Comparison of ENCODE assay signal across 8 cellular contexts in genomic region chr3:42961633-42962032, GRCh38. TPM values are rescaled to one million over a fixed set of nuclear protein-coding genes. Genes with fewer than 3 reads are reported as not detected.
A peak's percentile ranks its signal among the peaks of the same experiment; 100 is the strongest.
DNase-seq lines count a peak whose midpoint lies in the region; ATAC-seq and TF ChIP-seq lines count a peak whose summit lies in the region.

No MANE protein-coding gene starts in this region.

- TF ChIP-seq CTCF in PC-3 (conservative IDR thresholded peaks at IDR 0.05; ENCODE audit: low read depth, low read length): peak; percentile 81
- TF ChIP-seq CTCF in chondrocyte (IDR thresholded peaks at IDR 0.05): peak; percentile 87
- TF ChIP-seq CTCF in tibial artery (IDR thresholded peaks at IDR 0.05): peak; percentile 72 to 74

- intact Hi-C loops in PC-3 (cut with micrococcal nuclease) (loop anchor here (1.0 to 2.0 kb wide), 2 partner anchors 194 to 541 kb away; no protein-coding TSS in a partner anchor), left colon (cut with DNase I, micrococcal nuclease) (loop anchor here in 1 of 2 donors (5.0 to 10.0 kb wide), 2 partner anchors 196 to 543 kb away; no protein-coding TSS in a partner anchor), tibial artery (cut with DNase I; ENCODE audit: low total_unique reads) (loop anchor here (5.0 to 10.0 kb wide), 2 partner anchors 73 to 196 kb away; no protein-coding TSS in a partner anchor)

- no peak overlapping the region for H3K4me2 ChIP-seq in PC-3 (ENCODE audit: low read length)

- no peak overlapping the region for H3K9ac ChIP-seq in PC-3 (ENCODE audit: low read length)

- DNase-seq in DMS 273 treated with DMSO at 0.1 percent for 48 hours (lab: John Stamatoyannopoulos, UW) (peak; percentile 11), HK-2 (ENCODE audit: unreplicated experiment) (peak; percentile 5), PC-3 (peak; percentile 80), chondrocyte (ENCODE audit: low spot score) (no peak), left colon (peak in 1 of 2 donors; percentile 34), tibial artery (peak in 1 of 2 donors; percentile 29)

- H3F3A ChIP-seq in PC-3 (ENCODE audit: low read length, unreplicated experiment): no peaks in the 10 kb centered on the region

- no peaks in the 10 kb centered on the region for H3K79me2 ChIP-seq in PC-3 (ENCODE audit: low read length)

- H3K27me3 ChIP-seq in PC-3 (ENCODE audit: low read length): no peaks in the 10 kb centered on the region; the same call in 1 of the 2 replicates
- H3K27me3 ChIP-seq in tibial artery: no peaks in the 10 kb centered on the region

- CTCF ChIA-PET in PC-3 (lab: Charles Lee): interaction anchor here (0.5 to 1.9 kb wide), 14 partner anchors 10 to 573 kb away, joined by 3 to 8 read pairs (median 4); no protein-coding TSS in a partner anchor

- no peak overlapping the region for H2AFZ ChIP-seq in PC-3 (ENCODE audit: low read length)

- H3K27ac ChIP-seq in PC-3 (ENCODE audit: low read length) (no peak overlapping the region), tibial artery (no peak overlapping the region)

- POLR2A ChIA-PET in PC-3 (lab: Charles Lee; ENCODE audit: unreplicated experiment): no interaction called here

- no peaks in the 10 kb centered on the region for H3K9me3 Mint-ChIP-seq in chondrocyte (ENCODE audit: low read depth)

- no peaks in the 10 kb centered on the region for H3K36me3 Mint-ChIP-seq in chondrocyte (ENCODE audit: low read depth)

- H3K4me3 ChIP-seq in PC-3 (ENCODE audit: low read length): no peak overlapping the region
- H3K4me3 ChIP-seq in tibial artery: no peak overlapping the region

- H3K9me3 ChIP-seq in PC-3 (ENCODE audit: low read length): no peaks in the 10 kb centered on the region
- no peaks in the 10 kb centered on the region for H3K9me3 ChIP-seq in tibial artery

- H3K4me1 ChIP-seq in PC-3 (ENCODE audit: insufficient read depth, low read length) (no peaks in the 10 kb centered on the region), tibial artery (peaks cover 0 to 5% (median 0%) of the 10 kb centered on the region in 4 donors)

- no peak overlapping the region for H3K4me3 Mint-ChIP-seq in chondrocyte (ENCODE audit: unreplicated experiment)

- H3K36me3 ChIP-seq in PC-3 (ENCODE audit: low read depth, low read length) (no peaks in the 10 kb centered on the region), tibial artery (no peaks in the 10 kb centered on the region)

- no peaks in the 10 kb centered on the region for H3K9me2 ChIP-seq in PC-3 (replicated peaks; ENCODE audit: low read length)

- no peaks in the 10 kb centered on the region for H4K20me1 ChIP-seq in PC-3 (ENCODE audit: low read length)

- no TSS peak for BruUV-seq in PC-3 (replicated peaks; lab: Mats Ljungman, UMichigan)

- no peaks in the 10 kb centered on the region for H3K4me1 Mint-ChIP-seq in chondrocyte (ENCODE audit: low read depth)

- ATAC-seq in PC-3 (peak; percentile 86), left colon (peak; percentile 66), HG02642 (IDR thresholded peaks at IDR 0.05; ENCODE audit: poor library complexity, unreplicated experiment) (no peak), HG02938 (IDR thresholded peaks at IDR 0.05; ENCODE audit: unreplicated experiment) (no peak)

- H3K27ac Mint-ChIP-seq in chondrocyte (ENCODE audit: unreplicated experiment): no peak overlapping the region

- H3K27me3 Mint-ChIP-seq in chondrocyte (ENCODE audit: low read depth): peaks cover 37% of the 10 kb centered on the region

RNA-seq across cellular contexts. Expression of gene GASK1A, which starts 17.5 kb away (rescaled TPM):
- total RNA-seq in PC-3 (2014; rRNA removed): 1.9 and 2.5 TPM in 2 replicates
- 0.17 TPM in 1 of 3 replicates, not detected in the others for total RNA-seq in chondrocyte
- total RNA-seq in left colon: 1 to 10 TPM; 1.1 to 2.5 TPM

RNA-seq across cellular contexts. Expression of gene ZNF662, which starts 55.7 kb away (rescaled TPM):
- total RNA-seq in PC-3 (2014; rRNA removed) (0.04 TPM in 1 of 2 replicates, not detected in the other), chondrocyte (not detected in 3 replicates), left colon (1 to 10 TPM; 5.9 to 7.7 TPM)

Comparison
In these comparisons a context has a peak if more than half of its experiments do, and no peak if none do; other contexts are left out.
1. ATAC-seq: peak in PC-3 (single experiment) and left colon (single experiment); none in HG02642 (single experiment) and HG02938 (single experiment).
2. Peak in every context shown above with its lines, with median percentiles within 50 percentile points of each other: CTCF ChIP-seq.